1 cellular context compared by ENCODE assay signal in genomic region chr13:90420683-90421082, GRCh38.
TF ChIP-seq lines count a peak whose summit lies in the region.

No MANE protein-coding gene starts in this region.

TF ChIP-seq in IMR-90, 13 proteins besides CTCF, POLR2A, EP300 and RAD21 (continued from another document):
- TF ChIP-seq SMC3 (IDR thresholded peaks at IDR 0.05; ENCODE audit: low read depth, low read length) (no peak), MXI1 (IDR thresholded peaks at IDR 0.05; ENCODE audit: borderline replicate concordance, low read depth, low read length) (no peak), FOS (IDR thresholded peaks at IDR 0.05; ENCODE audit: low read depth, low read length) (no peak), RFX5 (IDR thresholded peaks at IDR 0.05; ENCODE audit: low read depth, low read length) (no peak)
